ENCODE assay signal across 20 cellular contexts in genomic region chr5:130939059-130939458, GRCh38.
DNase-seq lines count a peak whose midpoint lies in the region; ATAC-seq and TF ChIP-seq lines count a peak whose summit lies in the region.
"Had no signal": no experiment of that assay in that cellular context is flagged by ENCODE, and none has a peak within 500 bp of the region (broad histone marks: within the 10 kb centered on the region; RNA-seq: fewer than 3 reads in every experiment).

No MANE protein-coding gene starts in this region.

- H3K4me3 ChIP-seq in breast epithelium = no peak overlapping the region
- no peak overlapping the region for H3K4me3 ChIP-seq in Caco-2 (ENCODE audit: low read depth, low read length)

- no peak for ATAC-seq in GM21528 (IDR thresholded peaks at IDR 0.05; ENCODE audit: low FRiP score, unreplicated experiment)

- intact Hi-C loops in MCF 10A (cut with micrococcal nuclease) (no loop called here), breast epithelium (cut with DNase I; ENCODE audit: low total_unique reads) (no loop called here), Caco-2 (cut with micrococcal nuclease; ENCODE audit: unreplicated experiment) (loop anchor here (1.0 kb wide), 1 partner anchor 15 kb away; no protein-coding TSS in a partner anchor)

- H3K36me3 Mint-ChIP-seq in MCF 10A (ENCODE audit: insufficient read depth, unreplicated experiment) (no peaks in the 10 kb centered on the region), Caco-2 (ENCODE audit: insufficient read depth, unreplicated experiment) (no peaks in the 10 kb centered on the region)
- H3K36me3 Mint-ChIP-seq: CD4-positive, alpha-beta memory T cell; IgD-negative memory B cell had no signal

- H3K9me3 ChIP-seq in breast epithelium (no peaks in the 10 kb centered on the region), Caco-2 (no peaks in the 10 kb centered on the region)
- H3K9me3 ChIP-seq: BE2C had no signal

- H3K27me3 ChIP-seq in breast epithelium (no peaks in the 10 kb centered on the region), Caco-2 (replicated peaks; ENCODE audit: control insufficient read depth, insufficient read depth, low read length) (no peaks in the 10 kb centered on the region)

- no peak for TF ChIP-seq CTCF in MCF 10A (IDR thresholded peaks at IDR 0.05; ENCODE audit: unreplicated experiment)
- no peak for TF ChIP-seq CTCF in breast epithelium (IDR thresholded peaks at IDR 0.05)
- no peak for TF ChIP-seq CTCF in Caco-2 (IDR thresholded peaks at IDR 0.05; ENCODE audit: insufficient read depth in 1 of 2, low read depth in 1 of 2, low read length in 1 of 2, severe bottlenecking in 1 of 2, unreplicated experiment in 1 of 2)

- CTCF ChIA-PET in MCF 10A (lab: Yijun Ruan, JAX) (interaction anchor here (0.6 to 0.7 kb wide), 3 partner anchors 80 to 469 kb away, joined by 3 to 4 read pairs (median 3); no protein-coding TSS in a partner anchor), Caco-2 (lab: Charles Lee) (no interaction called here)

- H3K27me3 Mint-ChIP-seq in MCF 10A (ENCODE audit: insufficient read depth, unreplicated experiment) (no peaks in the 10 kb centered on the region), Caco-2 (ENCODE audit: insufficient read depth, unreplicated experiment) (no peaks in the 10 kb centered on the region)
- H3K27me3 Mint-ChIP-seq: CD4-positive, alpha-beta memory T cell had no signal

- no peak for TF ChIP-seq RAD21 in Ishikawa (IDR thresholded peaks at IDR 0.05; ENCODE audit: low read depth)

- TF ChIP-seq POLR2A in breast epithelium (IDR thresholded peaks at IDR 0.05) = no peak

- H3K4me1 Mint-ChIP-seq in MCF 10A (ENCODE audit: insufficient read depth, unreplicated experiment) = peaks cover 5% of the 10 kb centered on the region
- H3K4me1 Mint-ChIP-seq in Caco-2 (ENCODE audit: low read depth, unreplicated experiment) = peaks cover 14% of the 10 kb centered on the region
- H3K4me1 Mint-ChIP-seq: IgD-negative memory B cell had no signal

- H3K4me3 Mint-ChIP-seq in MCF 10A (ENCODE audit: unreplicated experiment) = no peak overlapping the region
- H3K4me3 Mint-ChIP-seq in Caco-2 (ENCODE audit: unreplicated experiment) = no peak overlapping the region
- H3K4me3 Mint-ChIP-seq: CD4-positive, alpha-beta memory T cell; HFFc6; IgD-negative memory B cell had no signal

- no peaks in the 10 kb centered on the region for H3K9me3 Mint-ChIP-seq in MCF 10A (ENCODE audit: unreplicated experiment)
- H3K9me3 Mint-ChIP-seq in Caco-2 (ENCODE audit: unreplicated experiment) = no peaks in the 10 kb centered on the region

- BruUV-seq in MCF 10A (replicated peaks; lab: Mats Ljungman, UMichigan) (no TSS peak), Caco-2 (replicated peaks; lab: Mats Ljungman, UMichigan) (no TSS peak)

- POLR2A ChIA-PET in MCF 10A (lab: Yijun Ruan, JAX) (interaction anchor here (0.6 to 1.1 kb wide), 2 partner anchors 28 to 48 kb away, joined by 3 to 4 read pairs; no protein-coding TSS in a partner anchor), Caco-2 (lab: Charles Lee) (no interaction called here)

- H3K27ac Mint-ChIP-seq in MCF 10A (ENCODE audit: low read depth, unreplicated experiment) (no peak overlapping the region), Caco-2 (ENCODE audit: unreplicated experiment) (no peak overlapping the region)
- H3K27ac Mint-ChIP-seq: CD4-positive, alpha-beta memory T cell; HFFc6; IgD-negative memory B cell had no signal

- H3K36me3 ChIP-seq in breast epithelium (no peaks in the 10 kb centered on the region), Caco-2 (ENCODE audit: control insufficient read depth, insufficient read depth, low read length) (no peaks in the 10 kb centered on the region)
- H3K36me3 ChIP-seq: BE2C had no signal

- DNase-seq in MCF 10A (ENCODE audit: unreplicated experiment) (peak; percentile 27), breast epithelium (ENCODE audit: low spot score in 2 of 2) (no peak), epidermal melanocyte (ENCODE audit: insufficient read length, low spot score) (peak; percentile 50), renal cortical epithelial cell (ENCODE audit: low read depth) (peak; percentile 5), NCI-H146 treated with DMSO at 0.1 percent for 48 hours (lab: John Stamatoyannopoulos, UW; ENCODE audit: unreplicated experiment) (no peak), Caco-2 (no peak)
- DNase-seq: 8988T; ACHN; BE2C; CD4-positive, alpha-beta memory T cell; DMS153; DMS79 treated with DMSO at 0.1 percent for 48 hours; EL; HCEC 1CT; HFFc6 had no signal

- no peak for TF ChIP-seq EP300 in Ishikawa (IDR thresholded peaks at IDR 0.05; ENCODE audit: borderline replicate concordance)

- no peak overlapping the region for H3K27ac ChIP-seq in breast epithelium
- H3K27ac ChIP-seq: C4-2B, HL-60 had no signal

- no peaks in the 10 kb centered on the region for H3K4me1 ChIP-seq in breast epithelium
- peaks cover 14% of the 10 kb centered on the region for H3K4me1 ChIP-seq in Caco-2
- H3K4me1 ChIP-seq: BE2C had no signal

TF ChIP-seq in Ishikawa, 13 proteins besides CTCF, POLR2A, EP300 and RAD21:
- TF ChIP-seq YY1 (IDR thresholded peaks at IDR 0.05; ENCODE audit: low read depth) (no peak), CEBPB (IDR thresholded peaks at IDR 0.05) (peak; percentile 64)

Comparison
In these comparisons a context has a peak if more than half of its experiments do, and no peak if none do; other contexts are left out.
1. DNase-seq: peak in MCF 10A (single experiment), epidermal melanocyte (single experiment) and renal cortical epithelial cell (single experiment); none in breast epithelium (0 of 2), NCI-H146 treated with DMSO at 0.1 percent for 48 hours (single experiment) and Caco-2 (0 of 2).